In genomic region chr15:81255596-81255995, GRCh38 we compare ENCODE assay signal across 21 cellular contexts. TPM values are rescaled to one million over a fixed set of nuclear protein-coding genes. Genes with fewer than 3 reads are reported as not detected.
DNase-seq lines count a peak whose midpoint lies in the region; TF ChIP-seq lines count a peak whose summit lies in the region.
"Had no signal": no experiment of that assay in that cellular context is flagged by ENCODE, and none has a peak within 500 bp of the region (broad histone marks: within the 10 kb centered on the region; RNA-seq: fewer than 3 reads in every experiment).

No MANE protein-coding gene starts in this region.

- BruUV-seq in A673 (replicated peaks; lab: Mats Ljungman, UMichigan) = no TSS peak
- no TSS peak for BruUV-seq in Caco-2 (replicated peaks; lab: Mats Ljungman, UMichigan)

- no peak for TF ChIP-seq CTCF in A673 (conservative IDR thresholded peaks at IDR 0.05; ENCODE audit: low read depth, low read length)
- no peak for TF ChIP-seq CTCF in WERI-Rb-1 (IDR thresholded peaks at IDR 0.05; ENCODE audit: low read depth, low read length)
- TF ChIP-seq CTCF in neural progenitor cell (IDR thresholded peaks at IDR 0.05) = no peak
- no peak for TF ChIP-seq CTCF in Caco-2 (IDR thresholded peaks at IDR 0.05; ENCODE audit: insufficient read depth in 1 of 2, low read depth in 1 of 2, low read length in 1 of 2, severe bottlenecking in 1 of 2, unreplicated experiment in 1 of 2)

- H3K27ac Mint-ChIP-seq in neural progenitor cell = no peak overlapping the region
- no peak overlapping the region for H3K27ac Mint-ChIP-seq in Caco-2 (ENCODE audit: unreplicated experiment)
- H3K27ac Mint-ChIP-seq: CD4-positive, CD25-positive, alpha-beta regulatory T cell; CD8-positive, alpha-beta memory T cell; GM23338; HFFc6 had no signal

- H3F3A ChIP-seq in neural progenitor cell (ENCODE audit: low read depth) = no peaks in the 10 kb centered on the region

- H3K4me2 ChIP-seq in neural progenitor cell = no peak overlapping the region
- H3K4me2 ChIP-seq: GM23338 had no signal

- H3K79me2 ChIP-seq in neural progenitor cell (ENCODE audit: low read depth) = no peaks in the 10 kb centered on the region

- no peaks in the 10 kb centered on the region for H3K36me3 ChIP-seq in A673 (ENCODE audit: insufficient read depth, low read length, poor library complexity, severe bottlenecking)
- H3K36me3 ChIP-seq in WERI-Rb-1 = no peaks in the 10 kb centered on the region
- no peaks in the 10 kb centered on the region for H3K36me3 ChIP-seq in neural progenitor cell
- no peaks in the 10 kb centered on the region for H3K36me3 ChIP-seq in Caco-2 (ENCODE audit: control insufficient read depth, insufficient read depth, low read length)
- H3K36me3 ChIP-seq: BE2C had no signal

- no peak overlapping the region for H2AFZ ChIP-seq in neural progenitor cell (replicated peaks)
- H2AFZ ChIP-seq: GM23338 had no signal

- no peaks in the 10 kb centered on the region for H3K4me1 ChIP-seq in A673 (ENCODE audit: insufficient read depth, low read length, poor library complexity, severe bottlenecking)
- no peaks in the 10 kb centered on the region for H3K4me1 ChIP-seq in neural progenitor cell
- no peaks in the 10 kb centered on the region for H3K4me1 ChIP-seq in Caco-2
- H3K4me1 ChIP-seq: BE2C had no signal

- H3K27me3 Mint-ChIP-seq in neural progenitor cell (ENCODE audit: insufficient read depth, low read depth) (peaks cover 2% of the 10 kb centered on the region), Caco-2 (ENCODE audit: insufficient read depth, unreplicated experiment) (peaks cover 17% of the 10 kb centered on the region)

- peaks cover 5% of the 10 kb centered on the region for H3K9me3 Mint-ChIP-seq in neural progenitor cell
- H3K9me3 Mint-ChIP-seq in Caco-2 (ENCODE audit: unreplicated experiment) = no peaks in the 10 kb centered on the region

- DNase-seq in A673 (ENCODE audit: low spot score) (peak; percentile 22), NCI-H82 (lab: John Stamatoyannopoulos, UW) (peak; percentile 92), WERI-Rb-1 (peak; percentile 79), neural progenitor cell (ENCODE audit: low spot score) (peak; percentile 38), DMS153 (lab: John Stamatoyannopoulos, UW) (no peak), NCI-H69 (lab: John Stamatoyannopoulos, UW) (no peak), Caco-2 (no peak)
- DNase-seq: ACHN; BE2C; C1 segment of cervical spinal cord; CD4-positive, CD25-positive, alpha-beta regulatory T cell; CD8-positive, alpha-beta memory T cell; COR-L47; DMS79; GDM1; H7; HFFc6 had no signal

- H3K4me3 ChIP-seq in A673 (ENCODE audit: low read depth, low read length, poor library complexity, severe bottlenecking) = no peak overlapping the region
- no peak overlapping the region for H3K4me3 ChIP-seq in WERI-Rb-1 (ENCODE audit: low read depth, low read length)
- no peak overlapping the region for H3K4me3 ChIP-seq in neural progenitor cell
- no peak overlapping the region for H3K4me3 ChIP-seq in Caco-2 (ENCODE audit: low read depth, low read length)
- H3K4me3 ChIP-seq: GM23338 had no signal

- H3K9me3 ChIP-seq in A673 (ENCODE audit: low read depth, low read length, poor library complexity, severe bottlenecking) = no peaks in the 10 kb centered on the region
- no peaks in the 10 kb centered on the region for H3K9me3 ChIP-seq in WERI-Rb-1 (ENCODE audit: severe bottlenecking)
- H3K9me3 ChIP-seq in neural progenitor cell (ENCODE audit: low read depth) = no peaks in the 10 kb centered on the region
- no peaks in the 10 kb centered on the region for H3K9me3 ChIP-seq in Caco-2
- H3K9me3 ChIP-seq: BE2C had no signal

- CTCF ChIA-PET in A673 (lab: Charles Lee) (no interaction called here), Caco-2 (lab: Charles Lee) (no interaction called here)

- no peaks in the 10 kb centered on the region for H4K20me1 ChIP-seq in neural progenitor cell (ENCODE audit: low read depth)

- H3K27me3 ChIP-seq in A673 (replicated peaks; ENCODE audit: insufficient read depth, low read depth, low read length, poor library complexity) = peaks cover 4% of the 10 kb centered on the region
- H3K27me3 ChIP-seq in WERI-Rb-1 (ENCODE audit: insufficient read depth, low read depth, severe bottlenecking) = no peaks in the 10 kb centered on the region
- H3K27me3 ChIP-seq in neural progenitor cell = peaks cover 3% of the 10 kb centered on the region
- H3K27me3 ChIP-seq in Caco-2 (replicated peaks; ENCODE audit: control insufficient read depth, insufficient read depth, low read length) = no peaks in the 10 kb centered on the region
- H3K27me3 ChIP-seq: BE2C had no signal

- no peak overlapping the region for H3K9ac ChIP-seq in neural progenitor cell

- no peak overlapping the region for H3K27ac ChIP-seq in A673 (ENCODE audit: low read depth, low read length, poor library complexity, severe bottlenecking)
- H3K27ac ChIP-seq in WERI-Rb-1 = no peak overlapping the region
- no peak overlapping the region for H3K27ac ChIP-seq in neural progenitor cell
- H3K27ac ChIP-seq: HL-60 had no signal

- H3K36me3 Mint-ChIP-seq in neural progenitor cell (no peaks in the 10 kb centered on the region), Caco-2 (ENCODE audit: insufficient read depth, unreplicated experiment) (no peaks in the 10 kb centered on the region)
- H3K36me3 Mint-ChIP-seq: CD4-positive, CD25-positive, alpha-beta regulatory T cell had no signal

- H3K4me1 Mint-ChIP-seq in neural progenitor cell = peaks cover 7% of the 10 kb centered on the region
- H3K4me1 Mint-ChIP-seq in Caco-2 (ENCODE audit: low read depth, unreplicated experiment) = no peaks in the 10 kb centered on the region
- H3K4me1 Mint-ChIP-seq: CD4-positive, CD25-positive, alpha-beta regulatory T cell; CD8-positive, alpha-beta memory T cell; GM23338 had no signal

- intact Hi-C loops in A673 (cut with micrococcal nuclease; ENCODE audit: unreplicated experiment) (no loop called here), Caco-2 (cut with micrococcal nuclease; ENCODE audit: unreplicated experiment) (loop anchor here (5.0 kb wide), 1 partner anchor 258 kb away; no protein-coding TSS in a partner anchor)

- H3K4me3 Mint-ChIP-seq in neural progenitor cell = no peak overlapping the region
- H3K4me3 Mint-ChIP-seq in Caco-2 (ENCODE audit: unreplicated experiment) = no peak overlapping the region
- H3K4me3 Mint-ChIP-seq: CD4-positive, CD25-positive, alpha-beta regulatory T cell; CD8-positive, alpha-beta memory T cell; GM23338; HFFc6 had no signal

- POLR2A ChIA-PET in A673 (lab: Charles Lee; ENCODE audit: low non-redundant PET) = no interaction called here
- POLR2A ChIA-PET in Caco-2 (lab: Charles Lee) = no interaction called here

RNA-seq across cellular contexts. Expression of gene IL16, which starts 58.9 kb away (rescaled TPM):
- 1.4 and 1.8 TPM in 2 replicates for total RNA-seq in A673 (2021)
- 0.09 TPM in 1 of 2 replicates, not detected in the other for total RNA-seq in neural progenitor cell (ENCODE audit: low replicate concordance)
- total RNA-seq in Caco-2 (2022) = not detected in 2 replicates
- total RNA-seq: A172, Daoy, GM23338, H7, HFFc6 had no signal

Comparison
In these comparisons a context has a peak if more than half of its experiments do, and no peak if none do; other contexts are left out.
1. DNase-seq: peak in A673 (single experiment), NCI-H82 (single experiment), WERI-Rb-1 (single experiment) and neural progenitor cell (single experiment); none in DMS153 (single experiment), NCI-H69 (single experiment) and Caco-2 (0 of 2).